21 cellular contexts compared by ENCODE assay signal in the genomic region with DNA sequence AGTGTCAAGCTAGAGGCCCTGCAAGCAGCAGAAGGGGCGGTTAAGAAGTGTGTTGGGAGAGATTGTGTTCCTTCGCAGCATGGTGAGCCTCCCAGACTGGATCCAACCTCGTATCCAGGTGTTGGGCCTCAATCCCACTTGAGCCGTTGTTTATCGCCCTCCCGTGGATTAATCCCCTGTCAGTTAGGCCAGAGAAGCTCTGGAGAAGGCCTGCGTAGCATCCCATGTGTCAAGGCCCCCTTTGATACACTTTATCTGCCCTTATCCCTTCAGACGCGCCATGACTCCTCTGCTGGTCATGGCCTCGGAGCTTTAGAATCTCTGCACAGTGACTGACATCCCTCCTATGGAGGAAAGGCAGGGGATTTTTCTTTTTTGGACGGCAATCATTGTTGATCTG.
"Had no signal": no experiment of that assay in that cellular context is flagged by ENCODE, and none has a peak within 500 bp of the region (broad histone marks: within the 10 kb centered on the region; RNA-seq: fewer than 3 reads in every experiment).

No MANE protein-coding gene starts in this region.

- DNase-seq: activated CD4-positive, alpha-beta T cell treated with anti-CD3 and anti-CD28 coated beads, Interleukin-2, amount 10 ng/mL, durations not matched to agents 7 days and 5 days; activated CD8-positive, alpha-beta memory T cell treated with anti-CD3 and anti-CD28 coated beads, Interleukin-2, amount 10 ng/mL, durations not matched to agents 7 days and 5 days; activated CD8-positive, alpha-beta T cell treated with anti-CD3 and anti-CD28 coated beads for 36 hours; activated effector memory CD4-positive, alpha-beta T cell treated with anti-CD3 and anti-CD28 coated beads, Interleukin-2, amount 50 U/mL, for 16 hours; activated naive CD4-positive, alpha-beta T cell treated with anti-CD3 and anti-CD28 coated beads, Interleukin-2, amount 50 U/mL, for 16 hours; activated naive CD8-positive, alpha-beta T cell treated with anti-CD3 and anti-CD28 coated beads, Interleukin-2, amount 50 U/mL, for 24 hours; activated T-cell treated with anti-CD3 and anti-CD28 coated beads for 4 hours; cerebellar nuclear complex; heart right ventricle; immature natural killer cell; lower lobe of right lung; naive B cell; stimulated activated CD4-positive, alpha-beta T cell treated with anti-CD3 and anti-CD28 coated beads, Interleukin-4, amount 100 ng/mL, for 24 hours; stimulated activated naive CD8-positive, alpha-beta T cell treated with anti-CD3 and anti-CD28 coated beads, Interleukin-15, Interleukin-2, amounts not matched to agents 100 U/mL and 50 U/mL, for 24 hours; thyroid gland; upper lobe of right lung had no signal

- H3K27ac ChIP-seq: coronary artery, heart right ventricle, lower lobe of right lung, prostate gland, right atrium auricular region, thyroid gland, upper lobe of right lung had no signal

- H3K9me3 ChIP-seq: prostate gland, thyroid gland had no signal

- H3K4me1 ChIP-seq: heart right ventricle, lower lobe of right lung, prostate gland, right atrium auricular region, thyroid gland, upper lobe of right lung had no signal

- H3K4me3 ChIP-seq: coronary artery, heart right ventricle, lower lobe of right lung, prostate gland, right atrium auricular region, thyroid gland, upper lobe of right lung had no signal

- H3K27me3 ChIP-seq: right atrium auricular region, thyroid gland, upper lobe of right lung had no signal

- H3K36me3 ChIP-seq: heart right ventricle, lower lobe of right lung, prostate gland, right atrium auricular region, thyroid gland, upper lobe of right lung had no signal

- ATAC-seq: activated CD4-positive, CD25-positive, alpha-beta regulatory T cell treated with anti-CD3 and anti-CD28 coated beads, Interleukin-2, amount 50 U/mL, for 24 hours; activated CD8-positive, alpha-beta memory T cell treated with anti-CD3 and anti-CD28 coated beads, Interleukin-2, amount 10 ng/mL, durations not matched to agents 7 days and 5 days; activated CD8-positive, alpha-beta T cell treated with anti-CD3 and anti-CD28 coated beads for 36 hours; activated naive CD8-positive, alpha-beta T cell treated with anti-CD3 and anti-CD28 coated beads, Interleukin-2, amount 50 U/mL, for 24 hours; heart right ventricle; left lobe of liver; lower lobe of right lung; stimulated activated naive CD8-positive, alpha-beta T cell treated with anti-CD3 and anti-CD28 coated beads, Interleukin-15, Interleukin-2, amounts not matched to agents 100 U/mL and 50 U/mL, for 24 hours; upper lobe of right lung had no signal
